19 cellular contexts compared by ENCODE assay signal in the genomic region with DNA sequence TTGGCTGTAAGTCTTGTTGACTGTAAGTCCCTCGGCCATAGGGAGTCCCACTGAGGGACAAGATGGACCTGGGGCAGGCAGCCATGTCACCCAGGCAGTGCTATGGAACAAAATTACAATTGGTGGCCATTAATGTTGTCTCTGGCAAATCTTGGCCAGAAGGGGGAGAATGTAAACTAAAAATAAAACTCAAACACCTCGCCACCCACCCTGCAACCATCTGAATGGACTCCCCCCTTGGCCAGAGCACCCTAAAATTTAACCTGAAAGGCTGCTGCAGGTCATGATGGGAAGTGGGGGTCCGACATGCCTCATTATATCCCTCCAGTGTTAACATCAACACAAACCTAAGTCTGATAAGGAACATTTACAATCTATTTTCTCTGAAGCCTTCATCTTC. TPM values are rescaled to one million over a fixed set of nuclear protein-coding genes. Genes with fewer than 3 reads are reported as not detected.
DNase-seq lines count a peak whose midpoint lies in the region; ATAC-seq and TF ChIP-seq lines count a peak whose summit lies in the region.
"Had no signal": no experiment of that assay in that cellular context is flagged by ENCODE, and none has a peak within 500 bp of the region (broad histone marks: within the 10 kb centered on the region; RNA-seq: fewer than 3 reads in every experiment).

No MANE protein-coding gene starts in this region.

- H2BK15ac ChIP-seq in H9 (ENCODE audit: low read depth, low read length) = no peak overlapping the region

- H3T11ph ChIP-seq in H9 (ENCODE audit: low read length) = no peak overlapping the region

- no peak for ATAC-seq in RWPE2 (ENCODE audit: low read depth)
- ATAC-seq in foreskin keratinocyte = no peak
- ATAC-seq in GM21390 (IDR thresholded peaks at IDR 0.05; ENCODE audit: unreplicated experiment) = no peak
- ATAC-seq in HG02938 (IDR thresholded peaks at IDR 0.05; ENCODE audit: unreplicated experiment) = no peak
- no peak for ATAC-seq in activated T-cell treated with anti-CD3 and anti-CD28 coated beads, Interleukin-2, amount 50 U/mL, for 72 hours (replicated peaks in 1 of 2)
- ATAC-seq: GM12878, T-helper 17 cell had no signal

- H2BK12ac ChIP-seq in H9 (ENCODE audit: insufficient read length, low read depth, low read length) (no peak overlapping the region), trophoblast cell (ENCODE audit: low read length) (no peak overlapping the region)

- H3K36me3 Mint-ChIP-seq in H9 (ENCODE audit: insufficient read depth in 1 of 3, low read depth in 3 of 3) = peaks cover 4 to 24% (median 18%) of the 10 kb centered on the region in 3 experiments; a peak in 6 of 7 replicates
- no peaks in the 10 kb centered on the region for H3K36me3 Mint-ChIP-seq in activated T-cell treated with anti-CD3 and anti-CD28 coated beads, Interleukin-2, amount 50 U/mL, for 72 hours (ENCODE audit: insufficient read depth in 2 of 2)

- H3K14ac ChIP-seq in H9 (ENCODE audit: insufficient read depth, low read length) (no peak overlapping the region), trophoblast cell (ENCODE audit: low read length) (no peak overlapping the region)

- H2BK120ac ChIP-seq in H9 (ENCODE audit: low read depth, low read length, poor library complexity, severe bottlenecking) (no peak overlapping the region), trophoblast cell (ENCODE audit: insufficient read depth, low read length, poor library complexity) (no peak overlapping the region)

- H3K27ac Mint-ChIP-seq in H9 = no peak overlapping the region; a peak in 1 of 7 replicates
- no peak overlapping the region for H3K27ac Mint-ChIP-seq in activated T-cell treated with anti-CD3 and anti-CD28 coated beads, Interleukin-2, amount 50 U/mL, for 72 hours
- H3K27ac Mint-ChIP-seq: T-helper 17 cell had no signal

- H3K27ac ChIP-seq in H9 (ENCODE audit: insufficient read length, low read depth, low read length) = no peak overlapping the region
- H3K27ac ChIP-seq in RWPE2 (ENCODE audit: poor library complexity, severe bottlenecking) = no peak overlapping the region
- no peak overlapping the region for H3K27ac ChIP-seq in foreskin keratinocyte
- H3K27ac ChIP-seq in trophoblast cell (ENCODE audit: low read depth, low read length) = no peak overlapping the region
- H3K27ac ChIP-seq: Peyer's patch had no signal

- DNase-seq in H9 (no peak), RWPE2 (ENCODE audit: low spot score) (no peak), foreskin keratinocyte (no peak), trophoblast cell (no peak)
- DNase-seq in activated T-cell treated with anti-CD3 and anti-CD28 coated beads, Interleukin-2, amount 50 U/mL, for 72 hours = no peak
- DNase-seq: C1 segment of cervical spinal cord; COR-L47; DMS53; Kasumi-1; NCI-H1436; NCI-H2029 treated with DMSO at 0.1 percent for 48 hours; NCI-H524; NK-92 treated with Interleukin-12 subunit alpha and Interleukin-12 subunit beta, amount 100 ng/mL, for 24 hours; SHP77 treated with DMSO at 0.1 percent for 48 hours; T-helper 17 cell had no signal

- peaks cover 20 to 22% of the 10 kb centered on the region in 2 experiments for H3K9me3 Mint-ChIP-seq in H9
- H3K9me3 Mint-ChIP-seq in activated T-cell treated with anti-CD3 and anti-CD28 coated beads, Interleukin-2, amount 50 U/mL, for 72 hours = no peaks in the 10 kb centered on the region

- H3K4me1 ChIP-seq in H9 (ENCODE audit: insufficient read depth, low read length) (no peaks in the 10 kb centered on the region; the same call in 1 of the 2 replicates), RWPE2 (ENCODE audit: insufficient read depth, poor library complexity, severe bottlenecking) (no peaks in the 10 kb centered on the region), foreskin keratinocyte (no peaks in the 10 kb centered on the region), trophoblast cell (ENCODE audit: control insufficient read depth in 1 of 2, insufficient read depth in 2 of 2, low read length in 2 of 2) (no peaks in the 10 kb centered on the region)
- H3K4me1 ChIP-seq: Peyer's patch had no signal

- H3K23me2 ChIP-seq in H9 (ENCODE audit: insufficient read length, low read depth, low read length, poor library complexity, severe bottlenecking) = no peaks in the 10 kb centered on the region

- H4K91ac ChIP-seq in H9 (ENCODE audit: insufficient read length, low read depth, low read length) = no peak overlapping the region
- no peak overlapping the region for H4K91ac ChIP-seq in trophoblast cell (ENCODE audit: low read depth, low read length)

- H2AFZ ChIP-seq in H9 (ENCODE audit: low read length) (no peak overlapping the region), trophoblast cell (ENCODE audit: insufficient read depth, low read length, poor library complexity) (no peak overlapping the region)

- no peak overlapping the region for H4K8ac ChIP-seq in H9 (replicated peaks; ENCODE audit: insufficient read length, low read depth, low read length)
- no peak overlapping the region for H4K8ac ChIP-seq in trophoblast cell (ENCODE audit: low read depth, low read length)

- no CpG with 5 or more reads among the region's 3 CpGs for WGBS in H9 (ENCODE audit: extremely low coverage, insufficient read length, low lambda C conversion rate)
- no CpG with 5 or more reads among the region's 3 CpGs for WGBS in trophoblast cell (ENCODE audit: extremely low coverage, insufficient coverage, insufficient read length)

- no peak overlapping the region for H3K4ac ChIP-seq in H9 (ENCODE audit: low read depth, low read length)
- H3K4ac ChIP-seq in trophoblast cell (ENCODE audit: low read depth, low read length) = no peak overlapping the region

- H3K36me3 ChIP-seq in RWPE2 (ENCODE audit: low read depth) (no peaks in the 10 kb centered on the region), trophoblast cell (ENCODE audit: control insufficient read depth in 1 of 2, insufficient read depth in 2 of 2, low read length in 2 of 2) (peaks cover 10 to 12% of the 10 kb centered on the region in 2 experiments)
- H3K36me3 ChIP-seq: Peyer's patch had no signal

- H3K79me1 ChIP-seq in H9 (ENCODE audit: insufficient read depth, low read depth, low read length, poor library complexity, severe bottlenecking) = no peaks in the 10 kb centered on the region
- H3K79me1 ChIP-seq in trophoblast cell (ENCODE audit: low read length) = no peaks in the 10 kb centered on the region

- H3K9ac ChIP-seq in H9 (ENCODE audit: extremely low read depth, insufficient read length, low read length) (no peak overlapping the region), trophoblast cell (ENCODE audit: low read length) (no peak overlapping the region)

- H2BK20ac ChIP-seq in H9 (ENCODE audit: low read depth, low read length, poor library complexity, severe bottlenecking) = no peak overlapping the region

- H3K79me2 ChIP-seq in H9 (ENCODE audit: insufficient read depth, low read length) = no peaks in the 10 kb centered on the region
- no peaks in the 10 kb centered on the region for H3K79me2 ChIP-seq in trophoblast cell (ENCODE audit: control insufficient read depth, insufficient read depth, low read length, poor library complexity)

- TF ChIP-seq CTCF in H9 (conservative IDR thresholded peaks at IDR 0.05) (0 out of 3 replicates have a peak, but pooled peaks have one; percentile 22), RWPE2 (IDR thresholded peaks at IDR 0.05; ENCODE audit: poor library complexity, severe bottlenecking) (peak; percentile 10), foreskin keratinocyte (conservative IDR thresholded peaks at IDR 0.05) (peak; percentile 19)

- H3K23ac ChIP-seq in H9 (ENCODE audit: insufficient read length, low read depth, low read length) = no peak overlapping the region
- no peak overlapping the region for H3K23ac ChIP-seq in trophoblast cell (ENCODE audit: low read length)

- H4K5ac ChIP-seq in H9 (ENCODE audit: insufficient read length, low read depth, low read length) = no peak overlapping the region

- peaks cover 18 to 19% of the 10 kb centered on the region in 2 experiments for H3K4me1 Mint-ChIP-seq in H9
- H3K4me1 Mint-ChIP-seq in activated T-cell treated with anti-CD3 and anti-CD28 coated beads, Interleukin-2, amount 50 U/mL, for 72 hours (ENCODE audit: low read depth) = no peaks in the 10 kb centered on the region

- no peaks in the 10 kb centered on the region for H4K20me1 ChIP-seq in H9 (ENCODE audit: control insufficient read depth, insufficient read depth, insufficient read length)

- H3K9me3 ChIP-seq in H9 (ENCODE audit: control insufficient read depth, low read depth, low read length) = no peaks in the 10 kb centered on the region
- H3K9me3 ChIP-seq in RWPE2 (ENCODE audit: severe bottlenecking) = peaks cover 4% of the 10 kb centered on the region
- peaks cover 2% of the 10 kb centered on the region for H3K9me3 ChIP-seq in trophoblast cell (ENCODE audit: insufficient read depth, low read depth, low read length)
- H3K9me3 ChIP-seq: Peyer's patch had no signal

- H3K27me3 Mint-ChIP-seq in H9 (ENCODE audit: low read depth) = peaks cover 2% of the 10 kb centered on the region
- no peaks in the 10 kb centered on the region for H3K27me3 Mint-ChIP-seq in activated T-cell treated with anti-CD3 and anti-CD28 coated beads, Interleukin-2, amount 50 U/mL, for 72 hours (ENCODE audit: low read depth)

- H3K27me3 ChIP-seq in H9 (ENCODE audit: insufficient read depth, low read length) = no peaks in the 10 kb centered on the region
- no peaks in the 10 kb centered on the region for H3K27me3 ChIP-seq in RWPE2 (ENCODE audit: insufficient read depth, poor library complexity, severe bottlenecking)
- H3K27me3 ChIP-seq in foreskin keratinocyte = peaks cover 11% of the 10 kb centered on the region
- H3K27me3 ChIP-seq in trophoblast cell (ENCODE audit: insufficient read depth, low read length) = no peaks in the 10 kb centered on the region
- H3K27me3 ChIP-seq: Peyer's patch had no signal

- H2BK5ac ChIP-seq in H9 (ENCODE audit: insufficient read length, low read length) = no peak overlapping the region
- no peak overlapping the region for H2BK5ac ChIP-seq in trophoblast cell (ENCODE audit: low read depth, low read length, poor library complexity)

- no peak overlapping the region for H2AK5ac ChIP-seq in H9 (ENCODE audit: insufficient read length, low read length)
- H2AK5ac ChIP-seq in trophoblast cell (ENCODE audit: low read length) = no peak overlapping the region

- no peak overlapping the region for H3K56ac ChIP-seq in H9 (ENCODE audit: insufficient read length, low read depth, low read length)

- H3K4me3 Mint-ChIP-seq in H9 = no peak overlapping the region; a peak in 1 of 5 replicates
- no peak overlapping the region for H3K4me3 Mint-ChIP-seq in activated T-cell treated with anti-CD3 and anti-CD28 coated beads, Interleukin-2, amount 50 U/mL, for 72 hours
- H3K4me3 Mint-ChIP-seq: T-helper 17 cell had no signal

- H3K4me2 ChIP-seq in H9 (ENCODE audit: insufficient read depth, insufficient read length, low read length) (no peak overlapping the region), trophoblast cell (ENCODE audit: low read length) (no peak overlapping the region)

- H3K18ac ChIP-seq in H9 (ENCODE audit: insufficient read length, low read depth, low read length) = no peak overlapping the region
- no peak overlapping the region for H3K18ac ChIP-seq in trophoblast cell (ENCODE audit: low read length)

- H4K12ac ChIP-seq in trophoblast cell (ENCODE audit: low read depth, low read length) = no peak overlapping the region

- no peak overlapping the region for H3K4me3 ChIP-seq in RWPE2 (ENCODE audit: severe bottlenecking)
- H3K4me3 ChIP-seq in trophoblast cell (ENCODE audit: low read depth, low read length) = no peak overlapping the region
- H3K4me3 ChIP-seq: GM12878, Peyer's patch had no signal

RNA-seq across cellular contexts. Expression of gene SLC22A17, which starts 8.2 kb away (rescaled TPM):
- 33.0 and 34.0 TPM in 2 replicates for total RNA-seq in H9 (2021)
- 5.0 and 8.0 TPM in 2 replicates for total RNA-seq in foreskin keratinocyte
- polyA plus RNA-seq in foreskin keratinocyte = 5.9 and 8.2 TPM in 2 replicates
- total RNA-seq in activated T-cell treated with anti-CD3 and anti-CD28 coated beads, Interleukin-2, amount 50 U/mL, for 72 hours = 1 to 10 TPM; 6.3 to 8.6 TPM
- polyA plus RNA-seq in trophoblast cell (2013) = 32.8 and 34.6 TPM in 2 replicates
- total RNA-seq: GM12878 had no signal
- polyA plus RNA-seq: GM12878 had no signal

RNA-seq across cellular contexts. Expression of gene EFS, which starts 20.5 kb away (rescaled TPM):
- total RNA-seq in H9 (2021) (31.9 and 32.1 TPM in 2 replicates), foreskin keratinocyte (7.9 and 9.1 TPM in 2 replicates)
- 10.4 and 10.5 TPM in 2 replicates for polyA plus RNA-seq in foreskin keratinocyte
- total RNA-seq in activated T-cell treated with anti-CD3 and anti-CD28 coated beads, Interleukin-2, amount 50 U/mL, for 72 hours = under 1 TPM in 1 of 2 donors, not detected in 1; 0.19 TPM
- polyA plus RNA-seq in trophoblast cell (2013) = 26.2 and 27.6 TPM in 2 replicates
- total RNA-seq: T-helper 17 cell had no signal
- polyA plus RNA-seq: GM12878 had no signal

RNA-seq across cellular contexts. Expression of gene PABPN1, which starts 23.2 kb away (rescaled TPM):
- total RNA-seq in H9 (2021) = 331 and 333 TPM in 2 replicates
- 81.4 and 84.3 TPM in 2 replicates for total RNA-seq in foreskin keratinocyte
- polyA plus RNA-seq in foreskin keratinocyte = 140 and 149 TPM in 2 replicates
- 100 to 1,000 TPM; 188 to 189 TPM for total RNA-seq in activated T-cell treated with anti-CD3 and anti-CD28 coated beads, Interleukin-2, amount 50 U/mL, for 72 hours
- 159 and 161 TPM in 2 replicates for polyA plus RNA-seq in trophoblast cell (2013)

RNA-seq across cellular contexts. Expression of gene IL25, which starts 28.1 kb away (rescaled TPM):
- total RNA-seq in H9 (2021) (not detected in 2 replicates), foreskin keratinocyte (not detected in 2 replicates)
- polyA plus RNA-seq in foreskin keratinocyte = not detected in 2 replicates
- total RNA-seq in activated T-cell treated with anti-CD3 and anti-CD28 coated beads, Interleukin-2, amount 50 U/mL, for 72 hours = not detected
- not detected in 2 replicates for polyA plus RNA-seq in trophoblast cell (2013)
- total RNA-seq: GM12878, Peyer's patch, T-helper 17 cell had no signal
- polyA plus RNA-seq: GM12878 had no signal

RNA-seq across cellular contexts. Expression of gene CMTM5, which starts 32.4 kb away (rescaled TPM):
- total RNA-seq in H9 (2021) (not detected in 2 replicates), foreskin keratinocyte (not detected in 2 replicates)
- not detected in 2 replicates for polyA plus RNA-seq in foreskin keratinocyte
- total RNA-seq in activated T-cell treated with anti-CD3 and anti-CD28 coated beads, Interleukin-2, amount 50 U/mL, for 72 hours = under 1 TPM in 1 of 2 donors, not detected in 1; 0.30 TPM
- polyA plus RNA-seq in trophoblast cell (2013) = not detected in 2 replicates
- total RNA-seq: GM12878, Peyer's patch had no signal
- polyA plus RNA-seq: GM12878 had no signal
